In genomic region chr4:19159874-19160273, GRCh38 we compare ENCODE assay signal across 26 cellular contexts.
"Had no signal": no experiment of that assay in that cellular context is flagged by ENCODE, and none has a peak within 500 bp of the region (broad histone marks: within the 10 kb centered on the region; RNA-seq: fewer than 3 reads in every experiment).

No MANE protein-coding gene starts in this region.

- H3K27me3 ChIP-seq: breast epithelium, cardiac muscle cell, colonic mucosa, esophagus squamous epithelium, gastroesophageal sphincter had no signal

- H3K36me3 ChIP-seq: breast epithelium, cardiac muscle cell, colonic mucosa, esophagus squamous epithelium, gastroesophageal sphincter had no signal

- H3K9me3 ChIP-seq: colonic mucosa had no signal

- ATAC-seq: activated CD8-positive, alpha-beta T cell treated with anti-CD3 and anti-CD28 coated beads for 36 hours; activated T-cell treated with anti-CD3 and anti-CD28 coated beads, Interleukin-2, amount 50 U/mL, for 4 hours; activated T-helper 17 cell treated with anti-CD3 and anti-CD28 coated beads, Interleukin-2, amount 50 U/mL, for 72 hours; gastroesophageal sphincter; WTC11 had no signal

- DNase-seq: activated CD4-positive, alpha-beta T cell treated with anti-CD3 and anti-CD28 coated beads for 48 hours; activated CD4-positive, alpha-beta T cell treated with anti-CD3 and anti-CD28 coated beads, Interleukin-2, amount 50 U/mL, for 1 hour; activated CD4-positive, alpha-beta T cell treated with anti-CD3 and anti-CD28 coated beads, Interleukin-2, amount 50 U/mL, for 48 hours; activated CD8-positive, alpha-beta memory T cell treated with anti-CD3 and anti-CD28 coated beads for 24 hours; activated CD8-positive, alpha-beta T cell treated with anti-CD3 and anti-CD28 coated beads for 36 hours; activated effector memory CD4-positive, alpha-beta T cell treated with Interleukin-2 at 50 U/mL for 16 hours; activated gamma-delta T cell treated with Interleukin-2 at 50 U/mL for 16 hours; activated naive CD4-positive, alpha-beta T cell treated with anti-CD3 and anti-CD28 coated beads, Interleukin-2, amount 50 U/mL, for 16 hours; activated naive CD4-positive, alpha-beta T cell treated with Interleukin-2 at 50 U/mL for 16 hours; activated T-cell treated with anti-CD3 and anti-CD28 coated beads, Interleukin-2, amount 50 U/mL, for 4 hours; amniotic stem cell; anterior cingulate cortex; central memory CD4-positive, alpha-beta T cell; cerebellar nuclear complex; colonic mucosa; effector CD8-positive, alpha-beta T cell; esophagus squamous epithelium; foreskin melanocyte; T-helper 2 cell had no signal

- H3K4me3 ChIP-seq: breast epithelium, cardiac muscle cell, colonic mucosa, esophagus squamous epithelium, gastroesophageal sphincter had no signal

- H3K4me1 ChIP-seq: breast epithelium, colonic mucosa, esophagus squamous epithelium, gastroesophageal sphincter had no signal

- H3K27ac ChIP-seq: breast epithelium, cardiac muscle cell, colonic mucosa, epithelial cell of prostate, esophagus squamous epithelium, gastroesophageal sphincter, VCaP had no signal
